ENCODE assay signal across 1 cellular context in the genomic region with DNA sequence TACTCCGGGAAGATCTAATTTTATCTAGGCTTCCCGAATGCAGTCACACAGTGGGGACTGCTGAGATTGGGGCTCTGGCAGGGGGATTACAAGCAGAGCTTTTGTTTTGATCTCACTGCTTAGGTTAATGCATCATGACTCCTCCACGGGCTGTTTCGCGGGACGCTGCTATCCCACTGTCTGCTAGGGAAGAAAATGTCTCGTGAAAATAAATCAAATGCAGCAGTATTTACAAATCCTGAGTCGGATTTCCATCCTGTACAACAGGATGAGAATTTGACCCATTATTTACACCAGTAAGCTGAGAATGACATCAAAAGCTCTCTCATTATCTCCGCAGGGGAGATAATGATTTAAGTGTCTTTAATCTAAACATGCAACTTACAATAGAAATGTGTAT.
TF ChIP-seq lines count a peak whose summit lies in the region.

No MANE protein-coding gene starts in this region.

TF ChIP-seq in IMR-90, 13 proteins besides CTCF, POLR2A, EP300 and RAD21:
- TF ChIP-seq MXI1 (IDR thresholded peaks at IDR 0.05; ENCODE audit: borderline replicate concordance, low read depth, low read length) (no peak), SMC3 (IDR thresholded peaks at IDR 0.05; ENCODE audit: low read depth, low read length) (no peak), BHLHE40 (IDR thresholded peaks at IDR 0.05; ENCODE audit: low read depth, low read length) (no peak), MAFK (IDR thresholded peaks at IDR 0.05; ENCODE audit: low read depth, low read length) (no peak), CEBPB (IDR thresholded peaks at IDR 0.05; ENCODE audit: low read depth, low read length) (no peak), MAZ (IDR thresholded peaks at IDR 0.05; ENCODE audit: borderline replicate concordance, low read depth, low read length) (no peak), CHD1 (IDR thresholded peaks at IDR 0.05; ENCODE audit: low read depth, low read length) (no peak), NFE2L2 (IDR thresholded peaks at IDR 0.05; ENCODE audit: low read depth, low read length) (no peak), RFX5 (IDR thresholded peaks at IDR 0.05; ENCODE audit: low read depth, low read length) (no peak), FOS (IDR thresholded peaks at IDR 0.05; ENCODE audit: low read depth, low read length) (no peak), RCOR1 (IDR thresholded peaks at IDR 0.05; ENCODE audit: insufficient replicate concordance, low read length) (no peak)
- TF ChIP-seq, protein P1, sequence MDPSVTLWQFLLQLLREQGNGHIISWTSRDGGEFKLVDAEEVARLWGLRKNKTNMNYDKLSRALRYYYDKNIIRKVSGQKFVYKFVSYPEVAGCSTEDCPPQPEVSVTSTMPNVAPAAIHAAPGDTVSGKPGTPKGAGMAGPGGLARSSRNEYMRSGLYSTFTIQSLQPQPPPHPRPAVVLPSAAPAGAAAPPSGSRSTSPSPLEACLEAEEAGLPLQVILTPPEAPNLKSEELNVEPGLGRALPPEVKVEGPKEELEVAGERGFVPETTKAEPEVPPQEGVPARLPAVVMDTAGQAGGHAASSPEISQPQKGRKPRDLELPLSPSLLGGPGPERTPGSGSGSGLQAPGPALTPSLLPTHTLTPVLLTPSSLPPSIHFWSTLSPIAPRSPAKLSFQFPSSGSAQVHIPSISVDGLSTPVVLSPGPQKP (IDR thresholded peaks at IDR 0.05; ENCODE audit: borderline replicate concordance, low read depth, low read length) = no peak
- TF ChIP-seq, protein P2, sequence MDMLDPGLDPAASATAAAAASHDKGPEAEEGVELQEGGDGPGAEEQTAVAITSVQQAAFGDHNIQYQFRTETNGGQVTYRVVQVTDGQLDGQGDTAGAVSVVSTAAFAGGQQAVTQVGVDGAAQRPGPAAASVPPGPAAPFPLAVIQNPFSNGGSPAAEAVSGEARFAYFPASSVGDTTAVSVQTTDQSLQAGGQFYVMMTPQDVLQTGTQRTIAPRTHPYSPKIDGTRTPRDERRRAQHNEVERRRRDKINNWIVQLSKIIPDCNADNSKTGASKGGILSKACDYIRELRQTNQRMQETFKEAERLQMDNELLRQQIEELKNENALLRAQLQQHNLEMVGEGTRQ (IDR thresholded peaks at IDR 0.05; ENCODE audit: low read depth, low read length) = no peak
